ENCODE assay signal across 21 cellular contexts in the genomic region with DNA sequence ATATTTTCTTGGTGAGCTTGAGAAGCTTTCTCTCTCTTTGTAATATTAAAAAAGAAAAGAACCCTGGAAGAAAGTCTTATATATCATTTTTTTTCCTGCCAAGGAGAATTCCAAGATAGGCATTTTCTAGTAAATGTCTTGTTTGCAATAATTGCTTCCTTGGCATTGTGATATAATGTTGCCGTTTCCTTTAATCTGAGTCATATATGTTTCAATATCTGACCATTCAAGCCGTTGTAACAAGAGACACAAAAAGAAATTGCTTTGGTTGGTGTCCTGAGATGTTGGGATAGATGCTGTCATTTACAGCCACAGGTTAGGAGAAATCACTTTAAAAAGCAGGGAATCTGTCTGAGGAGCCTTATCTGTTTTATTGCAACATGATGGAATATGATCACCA.
DNase-seq lines count a peak whose midpoint lies in the region; ATAC-seq, FAIRE-seq and TF ChIP-seq lines count a peak whose summit lies in the region.
"Had no signal": no experiment of that assay in that cellular context is flagged by ENCODE, and none has a peak within 500 bp of the region (broad histone marks: within the 10 kb centered on the region; RNA-seq: fewer than 3 reads in every experiment).

No MANE protein-coding gene starts in this region.

- no peaks in the 10 kb centered on the region for H3K36me3 ChIP-seq in SK-N-SH (replicated peaks in 1 of 2; ENCODE audit: control insufficient read depth in 1 of 2, insufficient read depth in 2 of 2, low read length in 1 of 2)
- no peaks in the 10 kb centered on the region for H3K36me3 ChIP-seq in RWPE2 (ENCODE audit: low read depth)
- no peaks in the 10 kb centered on the region for H3K36me3 ChIP-seq in endothelial cell of umbilical vein (ENCODE audit: control insufficient read depth in 2 of 2, extremely low read depth in 1 of 2, insufficient read depth in 2 of 2, low read length in 2 of 2)
- no peaks in the 10 kb centered on the region for H3K36me3 ChIP-seq in gastroesophageal sphincter

- TF ChIP-seq EP300 in SK-N-SH (IDR thresholded peaks at IDR 0.05; ENCODE audit: borderline replicate concordance in 1 of 2, low read depth in 1 of 2, low read length in 1 of 2) (no peak), gastroesophageal sphincter (IDR thresholded peaks at IDR 0.05) (no peak)

- TF ChIP-seq CTCF in SK-N-SH (IDR thresholded peaks at IDR 0.05): no peak
- TF ChIP-seq CTCF in RWPE2 (IDR thresholded peaks at IDR 0.05; ENCODE audit: poor library complexity, severe bottlenecking): no peak
- no peak for TF ChIP-seq CTCF in endothelial cell of umbilical vein (IDR thresholded peaks at IDR 0.05; ENCODE audit: extremely low read depth in 1 of 2, insufficient read depth in 1 of 2, low read depth in 1 of 2, low read length in 2 of 2)
- no peak for TF ChIP-seq CTCF in gastroesophageal sphincter (IDR thresholded peaks at IDR 0.05)

- H4K20me1 ChIP-seq in SK-N-SH (ENCODE audit: insufficient read depth) (no peaks in the 10 kb centered on the region), endothelial cell of umbilical vein (replicated peaks; ENCODE audit: control insufficient read depth, extremely low read depth, insufficient read depth, low read length) (no peaks in the 10 kb centered on the region)

- H3K4me3 ChIP-seq in SK-N-SH (ENCODE audit: low read depth in 2 of 2, low read length in 1 of 2): no peak overlapping the region
- no peak overlapping the region for H3K4me3 ChIP-seq in RWPE2 (ENCODE audit: severe bottlenecking)
- H3K4me3 ChIP-seq in endothelial cell of umbilical vein (replicated peaks in 1 of 3; ENCODE audit: insufficient read depth in 1 of 3, low read depth in 1 of 3, low read length in 3 of 3): no peak overlapping the region
- H3K4me3 ChIP-seq in gastroesophageal sphincter: no peak overlapping the region
- H3K4me3 ChIP-seq: GM23248 had no signal

- WGBS in SK-N-SH (ENCODE audit: low lambda C conversion rate): 12% methylated on average over 2 of the region's 2 CpGs
- WGBS in gastroesophageal sphincter (ENCODE audit: low coverage in 1 of 2), 2 donors: 73 to 90% methylated on average over 2 of the region's 2 CpGs

- no peak overlapping the region for H3K27ac ChIP-seq in SK-N-SH (ENCODE audit: low read depth in 2 of 2, low read length in 1 of 2)
- no peak overlapping the region for H3K27ac ChIP-seq in RWPE2 (ENCODE audit: poor library complexity, severe bottlenecking)
- H3K27ac ChIP-seq in endothelial cell of umbilical vein (ENCODE audit: insufficient read depth, low read depth, low read length): peak overlapping the region; percentile 71
- no peak overlapping the region for H3K27ac ChIP-seq in gastroesophageal sphincter
- H3K27ac ChIP-seq: 22Rv1, GM23248 had no signal

- H3K4me1 ChIP-seq in SK-N-SH (ENCODE audit: control insufficient read depth in 1 of 2, insufficient read depth in 2 of 2, low read depth in 1 of 2, low read length in 1 of 2) (no peaks in the 10 kb centered on the region; a peak in 1 of 4 replicates), RWPE2 (ENCODE audit: insufficient read depth, poor library complexity, severe bottlenecking) (peaks cover 10% of the 10 kb centered on the region), endothelial cell of umbilical vein (ENCODE audit: control insufficient read depth, extremely low read depth, insufficient read depth, low read length) (peaks cover 55% of the 10 kb centered on the region), gastroesophageal sphincter (no peaks in the 10 kb centered on the region)

- peaks cover 6% of the 10 kb centered on the region for H3F3A ChIP-seq in SK-N-SH (replicated peaks; ENCODE audit: insufficient read depth)

- DNase-seq in SK-N-SH (no peak), RWPE2 (ENCODE audit: low spot score) (no peak), endothelial cell of umbilical vein (ENCODE audit: low read depth, low spot score) (peak; percentile 46), activated gamma-delta T cell treated with Interleukin-2 at 50 U/mL for 16 hours (no peak)
- DNase-seq: C1 segment of cervical spinal cord; Calu3; CD4-positive, alpha-beta memory T cell; COR-L47; DMS53; DMS79 treated with DMSO at 0.1 percent for 48 hours; GF-D8; GM23248; H7; HCEC 1CT had no signal

- no peak for ATAC-seq in SK-N-SH treated with all-trans-retinoic acid at 6 μM for 48 hours
- peak; percentile 31; the same call in 1 of the 3 replicates for ATAC-seq in RWPE2 (ENCODE audit: low read depth)
- no peak for ATAC-seq in gastroesophageal sphincter

- CTCF ChIA-PET in SK-N-SH (lab: Yijun Ruan, JAX): interaction anchor here (0.7 kb wide), 1 partner anchor 96 kb away, joined by 3 read pairs; no protein-coding TSS in a partner anchor
- CTCF ChIA-PET in endothelial cell of umbilical vein (lab: Charles Lee): interaction anchor here (1.2 to 1.8 kb wide), 2 partner anchors 10 to 71 kb away, joined by 3 to 5 read pairs; no protein-coding TSS in a partner anchor

- TF ChIP-seq POLR2A in endothelial cell of umbilical vein (IDR thresholded peaks at IDR 0.05; ENCODE audit: low read depth, low read length) (no peak), gastroesophageal sphincter (IDR thresholded peaks at IDR 0.05) (no peak)

- H3K9me3 ChIP-seq in SK-N-SH: no peaks in the 10 kb centered on the region
- H3K9me3 ChIP-seq in RWPE2 (ENCODE audit: severe bottlenecking): no peaks in the 10 kb centered on the region
- H3K9me3 ChIP-seq in endothelial cell of umbilical vein (replicated peaks; ENCODE audit: control insufficient read depth, insufficient read depth, low read length): no peaks in the 10 kb centered on the region
- H3K9me3 ChIP-seq in gastroesophageal sphincter: peaks cover 0 to 9% (median 0%) of the 10 kb centered on the region in 3 donors

- POLR2A ChIA-PET in SK-N-SH (lab: Yijun Ruan, JAX) (no interaction called here), endothelial cell of umbilical vein (lab: Charles Lee) (interaction anchor here (0.6 kb wide), 1 partner anchor 42 kb away, joined by 4 read pairs; no protein-coding TSS in a partner anchor)

- dilution Hi-C loops in endothelial cell of umbilical vein (cut with MboI; ENCODE audit: extremely low pct_ligation_motif_present, low sequenced_read_pairs): no loop called here

- H3K4me2 ChIP-seq in SK-N-SH (no peak overlapping the region), endothelial cell of umbilical vein (ENCODE audit: insufficient read depth, low read length) (peak overlapping the region; percentile 27)

- H3K79me2 ChIP-seq in SK-N-SH (ENCODE audit: insufficient read depth): no peaks in the 10 kb centered on the region
- no peaks in the 10 kb centered on the region for H3K79me2 ChIP-seq in endothelial cell of umbilical vein (ENCODE audit: control insufficient read depth, insufficient read depth, low read length)

- no peaks in the 10 kb centered on the region for H3K9me2 ChIP-seq in SK-N-SH

- no peak for TF ChIP-seq RAD21 in SK-N-SH (IDR thresholded peaks at IDR 0.05; ENCODE audit: low read length)

- intact Hi-C loops in endothelial cell of umbilical vein (cut with micrococcal nuclease): no loop called here

- H3K9ac ChIP-seq in SK-N-SH: no peak overlapping the region
- H3K9ac ChIP-seq in endothelial cell of umbilical vein (replicated peaks; ENCODE audit: extremely low read depth, insufficient read depth, low read length): no peak overlapping the region
- H3K9ac ChIP-seq: GM23248 had no signal

- 0 out of 2 replicates have a peak overlapping the region, but pooled peaks have one; percentile 1 for H2AFZ ChIP-seq in SK-N-SH (ENCODE audit: low read depth)
- peak overlapping the region; percentile 2 for H2AFZ ChIP-seq in endothelial cell of umbilical vein (ENCODE audit: low read depth, low read length)
- H2AFZ ChIP-seq: GM23248 had no signal

- H3K9me1 ChIP-seq in endothelial cell of umbilical vein (replicated peaks; ENCODE audit: control insufficient read depth, extremely low read depth, insufficient read depth, low read length): no peaks in the 10 kb centered on the region

- no peak for FAIRE-seq in endothelial cell of umbilical vein (lab: Jason Lieb, UNC)
- FAIRE-seq: A204.1, GM12891, GM18507, H1 had no signal

- no TSS peak for BruUV-seq in endothelial cell of umbilical vein (replicated peaks; lab: Mats Ljungman, UMichigan)

- no peaks in the 10 kb centered on the region for H3K27me3 ChIP-seq in SK-N-SH (ENCODE audit: insufficient read depth)
- peaks cover 3% of the 10 kb centered on the region for H3K27me3 ChIP-seq in RWPE2 (ENCODE audit: insufficient read depth, poor library complexity, severe bottlenecking)
- H3K27me3 ChIP-seq in endothelial cell of umbilical vein (ENCODE audit: control insufficient read depth in 2 of 2, insufficient read depth in 2 of 2, low read length in 2 of 2): no peaks in the 10 kb centered on the region
- H3K27me3 ChIP-seq in gastroesophageal sphincter: no peaks in the 10 kb centered on the region

TF ChIP-seq in SK-N-SH, 30 proteins besides CTCF, POLR2A, EP300 and RAD21 (continues in another document):
- no peak for TF ChIP-seq TEAD4 (IDR thresholded peaks at IDR 0.05; ENCODE audit: borderline replicate concordance, insufficient read depth)
- TF ChIP-seq RXRA (IDR thresholded peaks at IDR 0.05; ENCODE audit: borderline replicate concordance, low read depth): no peak
- no peak for TF ChIP-seq TCF12 (IDR thresholded peaks at IDR 0.05)

TF ChIP-seq in endothelial cell of umbilical vein, 7 proteins besides CTCF, POLR2A, EP300 and RAD21:
- TF ChIP-seq MYC (IDR thresholded peaks at IDR 0.05; ENCODE audit: low read depth, low read length) (no peak), JUN (IDR thresholded peaks at IDR 0.05; ENCODE audit: borderline replicate concordance, insufficient read depth, insufficient read length, low read depth) (peak; percentile 1), EZH2 (IDR thresholded peaks at IDR 0.05; ENCODE audit: borderline replicate concordance, low read depth, low read length, severe bottlenecking) (no peak), POLR2AphosphoS5 (IDR thresholded peaks at IDR 0.05; ENCODE audit: insufficient read depth, low read depth, low read length) (no peak), GATA2 (IDR thresholded peaks at IDR 0.05; ENCODE audit: insufficient read depth, insufficient read length, low read depth, low read length) (peak; percentile 23), FOS (IDR thresholded peaks at IDR 0.05; ENCODE audit: borderline replicate concordance, insufficient read depth, low read length) (peak; percentile 43)
- TF ChIP-seq, protein P1, sequence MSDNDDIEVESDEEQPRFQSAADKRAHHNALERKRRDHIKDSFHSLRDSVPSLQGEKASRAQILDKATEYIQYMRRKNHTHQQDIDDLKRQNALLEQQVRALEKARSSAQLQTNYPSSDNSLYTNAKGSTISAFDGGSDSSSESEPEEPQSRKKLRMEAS (IDR thresholded peaks at IDR 0.05; ENCODE audit: insufficient read depth, insufficient read length): no peak
TF ChIP-seq in endothelial cell of umbilical vein: peak in this region for 3.
